Comparison of ENCODE assay signal across 8 cellular contexts in the genomic region with DNA sequence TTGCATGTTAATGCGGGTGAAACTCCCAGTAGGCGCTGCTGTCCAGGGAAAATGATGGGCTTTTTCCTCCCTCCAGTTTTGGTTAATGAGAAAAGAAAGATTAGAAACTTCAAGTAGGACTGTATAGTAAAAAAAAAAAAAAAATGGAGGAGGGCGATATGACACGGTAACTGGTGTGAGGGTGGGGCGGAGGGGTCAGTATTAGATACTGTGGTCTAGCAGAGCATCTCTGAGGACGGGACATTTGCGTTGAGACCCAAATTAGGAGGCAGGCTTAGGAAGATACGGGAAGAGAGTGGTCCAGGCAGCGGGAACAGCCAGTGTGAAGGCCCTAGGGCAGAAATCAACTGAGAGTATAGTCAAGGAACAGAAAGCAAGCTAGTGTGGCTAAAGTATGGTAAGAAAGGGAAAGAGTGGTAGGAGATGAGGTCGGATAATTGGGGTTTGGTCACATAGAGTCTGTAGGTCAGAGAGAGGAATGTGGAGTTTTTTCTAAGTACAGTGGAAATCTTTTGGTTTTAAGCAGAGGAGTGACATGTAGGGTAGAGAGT. TPM values are rescaled to one million over a fixed set of nuclear protein-coding genes. Genes with fewer than 3 reads are reported as not detected.
DNase-seq lines count a peak whose midpoint lies in the region; ATAC-seq and TF ChIP-seq lines count a peak whose summit lies in the region.

No MANE protein-coding gene starts in this region.

- H3K4me3 ChIP-seq in GM08714 (ENCODE audit: low read length) (peak overlapping the region; percentile 70), NT2/D1 (ENCODE audit: insufficient read length, low read depth) (peak overlapping the region; percentile 78), parathyroid adenoma (ENCODE audit: low read depth, low read length) (peak overlapping the region; percentile 85)

- intact Hi-C loops in head of caudate nucleus (cut with DNase I) = no loop called here

- H3K79me2 ChIP-seq in parathyroid adenoma = peaks cover 8% of the 10 kb centered on the region

- H3K4me1 ChIP-seq in NT2/D1 (ENCODE audit: insufficient read depth, insufficient read length) (peaks cover 5% of the 10 kb centered on the region), parathyroid adenoma (no peaks in the 10 kb centered on the region)

- H3K9me3 ChIP-seq in NT2/D1 (ENCODE audit: insufficient read depth, low read length) = no peaks in the 10 kb centered on the region
- no peaks in the 10 kb centered on the region for H3K9me3 ChIP-seq in parathyroid adenoma (ENCODE audit: control insufficient read depth, low read length)

- no peak for TF ChIP-seq CTCF in parathyroid adenoma (IDR thresholded peaks at IDR 0.05)

- H3K27ac ChIP-seq in epithelial cell of prostate (peak overlapping the region; percentile 84), parathyroid adenoma (peak overlapping the region; percentile 81)

- H3K27me3 ChIP-seq in NT2/D1 (ENCODE audit: insufficient read depth, insufficient read length) (no peaks in the 10 kb centered on the region), parathyroid adenoma (ENCODE audit: control insufficient read depth, insufficient read depth, low read length) (no peaks in the 10 kb centered on the region)

- H3K36me3 ChIP-seq in NT2/D1 (ENCODE audit: insufficient read depth, insufficient read length, low read length) = peaks cover 17% of the 10 kb centered on the region
- no peaks in the 10 kb centered on the region for H3K36me3 ChIP-seq in parathyroid adenoma (ENCODE audit: control insufficient read depth, insufficient read depth, low read length)

- peak overlapping the region; percentile 91 for H2AFZ ChIP-seq in parathyroid adenoma

- peak overlapping the region; percentile 79 for H3K9ac ChIP-seq in NT2/D1 (ENCODE audit: insufficient read length, low read depth)
- H3K9ac ChIP-seq in parathyroid adenoma = peak overlapping the region; percentile 57

- ATAC-seq in HG02884 (IDR thresholded peaks at IDR 0.05; ENCODE audit: unreplicated experiment) = no peak
- no peak for ATAC-seq in left lobe of liver

- DNase-seq in NT2/D1 (ENCODE audit: low read depth, low spot score) = no peak
- no peak for DNase-seq in epithelial cell of prostate (ENCODE audit: low read depth, low spot score)
- no peak for DNase-seq in head of caudate nucleus
- DNase-seq in NCI-H1417 treated with DMSO at 0.1 percent for 48 hours (lab: John Stamatoyannopoulos, UW) = no peak
- DNase-seq in left lobe of liver (ENCODE audit: low spot score) = no peak

- peak overlapping the region; percentile 74 for H3K4me2 ChIP-seq in parathyroid adenoma (ENCODE audit: low read length)

RNA-seq across cellular contexts. Expression of a gene that starts 0.7 kb away (rescaled TPM):
- total RNA-seq in left lobe of liver = 22.9 TPM

RNA-seq across cellular contexts. Expression of a gene that starts 18.2 kb away (rescaled TPM):
- total RNA-seq in left lobe of liver = 0.13 TPM

RNA-seq across cellular contexts. Expression of a gene that starts 22.2 kb away (rescaled TPM):
- total RNA-seq in left lobe of liver = 45.6 TPM

RNA-seq across cellular contexts. Expression of a gene that starts 55.6 kb away (rescaled TPM):
- not detected for total RNA-seq in left lobe of liver
